25 cellular contexts compared by ENCODE assay signal in genomic region chr6:12278915-12279314, GRCh38. TPM values are rescaled to one million over a fixed set of nuclear protein-coding genes. Genes with fewer than 3 reads are reported as not detected.
"Had no signal": no experiment of that assay in that cellular context is flagged by ENCODE, and none has a peak within 500 bp of the region (broad histone marks: within the 10 kb centered on the region; RNA-seq: fewer than 3 reads in every experiment).

No MANE protein-coding gene starts in this region.

- H3K9me3 ChIP-seq: ascending aorta, colonic mucosa, gastrocnemius medialis, heart left ventricle, left ventricle myocardium inferior, ovary, psoas muscle, tibial nerve, uterus had no signal

- H3K27ac Mint-ChIP-seq: activated B cell treated with CpG ODN at 0.5 μM for 24 hours; activated CD8-positive, alpha-beta T cell treated with anti-CD3 and anti-CD28 coated beads for 36 hours; activated naive CD4-positive, alpha-beta T cell treated with anti-CD3 and anti-CD28 coated beads for 36 hours; activated T-helper 2 cell treated with anti-CD3 and anti-CD28 coated beads, Interferon-gamma antibody, Interleukin-2, Interleukin-4, amounts not matched to agents 10 μg/mL and 5 μg/mL and 100 μg/mL, durations not matched to agents 14 hours and 24 hours and 36 hours; endodermal cell; immature natural killer cell; stimulated activated naive CD8-positive, alpha-beta T cell treated with anti-CD3 and anti-CD28 coated beads, Interleukin-15, Interleukin-2, amounts not matched to agents 100 ng/mL and 50 ng/mL, for 24 hours had no signal

- H3K4me3 Mint-ChIP-seq: activated B cell treated with CpG ODN at 0.5 μM for 24 hours; activated CD8-positive, alpha-beta T cell treated with anti-CD3 and anti-CD28 coated beads for 36 hours; activated naive CD4-positive, alpha-beta T cell treated with anti-CD3 and anti-CD28 coated beads for 36 hours; central memory CD8-positive, alpha-beta T cell; endodermal cell; immature natural killer cell; stimulated activated naive CD8-positive, alpha-beta T cell treated with anti-CD3 and anti-CD28 coated beads, Interleukin-15, Interleukin-2, amounts not matched to agents 100 ng/mL and 50 ng/mL, for 24 hours had no signal

- H3K27ac ChIP-seq: ascending aorta, colonic mucosa, epithelial cell of prostate, gastrocnemius medialis, left ventricle myocardium inferior, ovary, psoas muscle, tibial nerve, uterus had no signal

- H3K9me3 Mint-ChIP-seq: activated B cell treated with CpG ODN at 0.5 μM for 24 hours; activated CD8-positive, alpha-beta T cell treated with anti-CD3 and anti-CD28 coated beads for 36 hours; activated naive CD4-positive, alpha-beta T cell treated with anti-CD3 and anti-CD28 coated beads for 36 hours; activated T-helper 2 cell treated with anti-CD3 and anti-CD28 coated beads, Interferon-gamma antibody, Interleukin-2, Interleukin-4, amounts not matched to agents 10 μg/mL and 5 μg/mL and 100 μg/mL, durations not matched to agents 14 hours and 24 hours and 36 hours; central memory CD8-positive, alpha-beta T cell; endodermal cell; immature natural killer cell; stimulated activated naive CD8-positive, alpha-beta T cell treated with anti-CD3 and anti-CD28 coated beads, Interleukin-15, Interleukin-2, amounts not matched to agents 100 ng/mL and 50 ng/mL, for 24 hours had no signal

- ATAC-seq: activated CD8-positive, alpha-beta T cell treated with anti-CD3 and anti-CD28 coated beads for 36 hours; gastrocnemius medialis; heart left ventricle; psoas muscle; right cardiac atrium had no signal

- H3K27me3 ChIP-seq: ascending aorta, colonic mucosa, gastrocnemius medialis, heart left ventricle, ovary, tibial nerve, uterus had no signal

- H3K4me1 ChIP-seq: colonic mucosa, gastrocnemius medialis, psoas muscle, uterus had no signal

- H3K4me1 Mint-ChIP-seq: central memory CD8-positive, alpha-beta T cell; endodermal cell had no signal

- DNase-seq: activated B cell treated with CpG ODN at 0.5 μM for 24 hours; activated CD4-positive, alpha-beta T cell treated with anti-CD3 and anti-CD28 coated beads for 48 hours; activated CD8-positive, alpha-beta T cell treated with anti-CD3 and anti-CD28 coated beads for 36 hours; activated naive CD4-positive, alpha-beta T cell treated with anti-CD3 and anti-CD28 coated beads for 36 hours; activated T-cell treated with anti-CD3 and anti-CD28 coated beads, Interleukin-2, amount 50 U/mL, for 1 hour; endodermal cell; gastrocnemius medialis; heart left ventricle; immature natural killer cell; kidney glomerular epithelial cell; left ventricle myocardium inferior; mammary epithelial cell; ovary; psoas muscle; right cardiac atrium; stimulated activated CD4-positive, alpha-beta T cell treated with anti-CD3 and anti-CD28 coated beads, Interleukin-15, amount 100 ng/mL, for 24 hours; stimulated activated CD4-positive, alpha-beta T cell treated with anti-CD3 and anti-CD28 coated beads, Interleukin-2, amount 100 ng/mL, for 48 hours; uterus had no signal

- H3K36me3 Mint-ChIP-seq: immature natural killer cell had no signal

- H3K36me3 ChIP-seq: ascending aorta, colonic mucosa, gastrocnemius medialis, heart left ventricle, left ventricle myocardium inferior, ovary, tibial nerve, uterus had no signal

- H3K4me3 ChIP-seq: ascending aorta, colonic mucosa, gastrocnemius medialis, heart left ventricle, left ventricle myocardium inferior, ovary, psoas muscle, tibial nerve, uterus had no signal

RNA-seq across cellular contexts. Expression of gene EDN1, which starts 11.2 kb away (rescaled TPM):
- polyA plus RNA-seq: immature natural killer cell had no signal
